9 cellular contexts compared by ENCODE assay signal in genomic region chr11:76206327-76207081, GRCh38. TPM values are rescaled to one million over a fixed set of nuclear protein-coding genes. Genes with fewer than 3 reads are reported as not detected.
DNase-seq lines count a peak whose midpoint lies in the region; ATAC-seq, FAIRE-seq and TF ChIP-seq lines count a peak whose summit lies in the region.
"Had no signal": no experiment of that assay in that cellular context is flagged by ENCODE, and none has a peak within 500 bp of the region (broad histone marks: within the 10 kb centered on the region; RNA-seq: fewer than 3 reads in every experiment).

Gene WNT11, minus strand, starts transcription at chr11:76206502. Its CDS starts 95 bp downstream, at chr11:76206407.

- no peak for DNase-seq in AG09309 (ENCODE audit: low read depth)
- DNase-seq in GM20000 (ENCODE audit: low spot score), result peak; percentile 81
- peak; percentile 87 for DNase-seq in OCI-M1 (lab: John Stamatoyannopoulos, UW)
- DNase-seq in K562 (ENCODE audit: extremely low read depth in 1 of 4, low spot score in 3 of 4), result peak; percentile 83 to 89 (median 86)
- DNase-seq in islet precursor cell, result peak; percentile 79
- peak; percentile 19 to 33 for DNase-seq in stimulated activated CD4-positive, alpha-beta T cell treated with anti-CD3 and anti-CD28 coated beads, Interleukin-4, amount 100 ng/mL, for 4 hours
- DNase-seq in amygdala (lab: John Stamatoyannopoulos, UW), result no peak

- TF ChIP-seq CTCF in AG09309 (IDR thresholded peaks at IDR 0.05; ENCODE audit: control insufficient read depth, insufficient read depth, low read depth, low read length, missing control alignments) (no peak), GM20000 (IDR thresholded peaks at IDR 0.05; ENCODE audit: extremely low read depth, missing control alignments) (no peak), K562 (IDR thresholded peaks at IDR 0.05 in 2 of 3, conservative IDR thresholded peaks at IDR 0.05 in 1 of 3; ENCODE audit: insufficient read depth in 2 of 3, low read depth in 1 of 3, low read length in 3 of 3) (peak in 2 of 3 experiments; percentile 12 to 34; a peak in 1 of 6 replicates)

- H3K36me3 ChIP-seq in K562 (ENCODE audit: control insufficient read depth, insufficient read depth, low read length), result no peaks in the 10 kb centered on the region

- TF ChIP-seq EP300 in K562 (IDR thresholded peaks at IDR 0.05; ENCODE audit: low read length), result no peak

- POLR2A ChIA-PET in K562 (lab: Yijun Ruan, JAX), result interaction anchor here (0.6 kb wide), 1 partner anchor 107 kb away, joined by 3 read pairs; no protein-coding TSS in a partner anchor

- FAIRE-seq in K562 (lab: Jason Lieb, UNC), result peak; percentile 70
- FAIRE-seq: islet of Langerhans had no signal

- peak within 1 kb of the TSS; percentile 92 for H2AFZ ChIP-seq in K562 (ENCODE audit: low read depth, low read length)

- no peaks in the 10 kb centered on the region for H3K9me1 ChIP-seq in K562 (ENCODE audit: control insufficient read depth, insufficient read depth, low read length)

- 2% methylated on average over 47 of the region's 80 CpGs for WGBS in K562 (ENCODE audit: insufficient coverage, low coverage, missing lambda C conversion rate)

- in situ Hi-C loops in K562 (cut with MboI), result no loop called here

- H3K4me3 ChIP-seq in AG09309 (ENCODE audit: control insufficient read depth, low read depth, low read length) (peak within 1 kb of the TSS; percentile 41), K562 (peak within 1 kb of the TSS; percentile 46)

- H3K9ac ChIP-seq in K562 (ENCODE audit: insufficient read depth in 1 of 2, low read depth in 2 of 2, low read length in 2 of 2), result peak within 1 kb of the TSS; percentile 50 to 82

- H3K4me2 ChIP-seq in K562 (ENCODE audit: insufficient read depth, low read length), result peak within 1 kb of the TSS; percentile 72

- no peaks in the 10 kb centered on the region for H3K9me3 ChIP-seq in K562 (replicated peaks; ENCODE audit: control insufficient read depth, insufficient read depth, low read depth, low read length)

- H3K79me2 ChIP-seq in K562 (ENCODE audit: control insufficient read depth, insufficient read depth, low read length), result no peaks in the 10 kb centered on the region

- intact Hi-C loops in K562 (cut with micrococcal nuclease), result loop anchor here (1.0 to 10.0 kb wide), 4 partner anchors 54 to 478 kb away; no protein-coding TSS in a partner anchor

- H3K27me3 ChIP-seq in K562 (ENCODE audit: control insufficient read depth in 2 of 2, insufficient read depth in 2 of 2, low read length in 2 of 2), result peaks cover 0 to 26% of the 10 kb centered on the region in 2 experiments; a peak in 2 of 5 replicates

- 0 out of 4 replicates have a peak, but pooled peaks of 1 of the 2 experiments have one; percentile 11 for TF ChIP-seq RAD21 in K562 (CRISPR knock-in tag; conservative IDR thresholded peaks at IDR 0.05 in 1 of 2, IDR thresholded peaks at IDR 0.05 in 1 of 2)

- no peak within 1 kb of the TSS for H3K27ac ChIP-seq in K562 (ENCODE audit: extremely low read depth, low read depth, low read length)

- TF ChIP-seq POLR2A in K562 (conservative IDR thresholded peaks at IDR 0.05), result no peak

- H4K20me1 ChIP-seq in K562 (replicated peaks; ENCODE audit: control insufficient read depth, insufficient read depth, low read length), result no peaks in the 10 kb centered on the region

- H3K4me1 ChIP-seq in K562 (replicated peaks in 1 of 2; ENCODE audit: control insufficient read depth in 2 of 2, insufficient read depth in 2 of 2, low read length in 2 of 2), result peaks cover 18 to 59% of the 10 kb centered on the region in 2 experiments; a peak in 4 of 5 replicates

- CTCF ChIA-PET in K562 (lab: Yijun Ruan, JAX; ENCODE audit: low intra/inter-chr PET ratio), result interaction anchor here (0.7 to 1.7 kb wide), 4 partner anchors 113 to 982 kb away, joined by 3 to 29 read pairs (median 4); no protein-coding TSS in a partner anchor

- no TSS peak for BruUV-seq in K562 (replicated peaks; lab: Mats Ljungman, UMichigan)

- ATAC-seq in K562 (peak; percentile 88), HG03460 (IDR thresholded peaks at IDR 0.05; ENCODE audit: unreplicated experiment) (no peak)

TF ChIP-seq in K562, 482 proteins besides CTCF, POLR2A, EP300 and RAD21 (continues in another document):
- TF ChIP-seq FOXA3 (CRISPR knock-in tag; conservative IDR thresholded peaks at IDR 0.05 in 1 of 2, IDR thresholded peaks at IDR 0.05 in 1 of 2), result peak in 1 of 2 experiments; percentile 71; a peak in 1 of 4 replicates
- TF ChIP-seq ASH1L (IDR thresholded peaks at IDR 0.05; ENCODE audit: borderline replicate concordance, low read depth, partially characterized antibody), result no peak
- TF ChIP-seq FOXP4 (CRISPR knock-in tag; IDR thresholded peaks at IDR 0.05; ENCODE audit: borderline replicate concordance), result peak; percentile 91; the same call in 1 of the 2 replicates
- peak; percentile 59 for TF ChIP-seq VEZF1 (CRISPR knock-in tag; IDR thresholded peaks at IDR 0.05)
- no peak for TF ChIP-seq EP400 (IDR thresholded peaks at IDR 0.05)
- peak; percentile 29; the same call in 1 of the 2 replicates for TF ChIP-seq ZNF263 (CRISPR knock-in tag; IDR thresholded peaks at IDR 0.05; ENCODE audit: borderline replicate concordance)
- 0 out of 2 replicates have a peak, but pooled peaks have one; percentile 3 for TF ChIP-seq ZBTB2 (IDR thresholded peaks at IDR 0.05)
- peak; percentile 74; the same call in 1 of the 2 replicates for TF ChIP-seq ZNF224 (CRISPR knock-in tag; IDR thresholded peaks at IDR 0.05)
- TF ChIP-seq BHLHE40 (IDR thresholded peaks at IDR 0.05; ENCODE audit: low read length), result peak; percentile 26; the same call in 1 of the 2 replicates
- TF ChIP-seq KLF10 (CRISPR knock-in tag; IDR thresholded peaks at IDR 0.05), result no peak
- TF ChIP-seq CREB1 (IDR thresholded peaks at IDR 0.05), result 0 out of 2 replicates have a peak, but pooled peaks have one; percentile 24
- TF ChIP-seq CREB1 (CRISPR knock-in tag; IDR thresholded peaks at IDR 0.05), result no peak

RNA-seq across cellular contexts. Expression of gene WNT11, which starts in this region (rescaled TPM):
- total RNA-seq in K562 (2011; cell fraction: chromatin; rRNA removed; ENCODE audit: low replicate concordance), result 0.28 and 0.58 TPM in 2 replicates
- 0.33 and 1.1 TPM in 2 replicates for total RNA-seq in K562 (2011; cell fraction: nucleolus; rRNA removed)
- 0.37 and 0.53 TPM in 2 replicates for total RNA-seq in K562 (2011; cell fraction: nucleoplasm; rRNA removed)
- total RNA-seq in K562 (2014; rRNA removed), result not detected in 2 replicates
- total RNA-seq in K562 (2014; rRNA removed; fragmentation: Illumina TruSeq; extraction: Trizol), result not detected in 2 replicates
- not detected in 2 replicates for total RNA-seq in K562 (2015; rRNA removed; fragmentation: Illumina TruSeq; extraction: Trizol)
- 0.09 TPM in 1 of 2 replicates, not detected in the other for total RNA-seq in K562 (2021)
- polyA plus RNA-seq in K562 (2011; rRNA removed), result 0.20 and 0.51 TPM in 2 replicates
- 0.69 and 1.4 TPM in 2 replicates for polyA plus RNA-seq in K562 (2011; cell fraction: cytosol; rRNA removed)
- polyA plus RNA-seq in K562 (2011; cell fraction: nucleus; rRNA removed), result 0.37 and 0.65 TPM in 2 replicates
- polyA plus RNA-seq in K562 (2012), result 0.22 and 0.37 TPM in 2 replicates
- polyA plus RNA-seq in K562 (2014; fragmentation: Illumina TruSeq; extraction: Trizol), result 0.12 TPM in 1 of 2 replicates, not detected in the other
- under 1 TPM in 1 of 2 experiments, not detected in 1; 0.03 TPM for polyA plus RNA-seq in K562 (2014; fragmentation: Nextera tagmentation; extraction: Ambion mirVana)
- 0.05 TPM in 1 of 2 replicates, not detected in the other for polyA plus RNA-seq in K562 (2014; rRNA removed)
- 0.28 TPM in 1 of 2 replicates, not detected in the other for polyA minus RNA-seq in K562 (2011; rRNA and poly(A)+ RNA removed)
- 1.8 TPM in 1 of 2 replicates, not detected in the other for polyA minus RNA-seq in K562 (2011; cell fraction: cytosol; rRNA and poly(A)+ RNA removed)
- polyA minus RNA-seq in K562 (2011; cell fraction: nucleus; rRNA and poly(A)+ RNA removed), result 0.56 TPM in 1 of 2 replicates, not detected in the other

Comparison
In these comparisons a context has a peak if more than half of its experiments do, and no peak if none do; other contexts are left out.
1. DNase-seq: peak in GM20000 (single experiment), OCI-M1 (single experiment), K562 (4 of 4), islet precursor cell (single experiment) and stimulated activated CD4-positive, alpha-beta T cell treated with anti-CD3 and anti-CD28 coated beads, Interleukin-4, amount 100 ng/mL, for 4 hours (2 of 2); none in AG09309 (single experiment) and amygdala (0 of 56).
2. CTCF ChIP-seq: peak in K562 (2 of 3); none in AG09309 (single experiment) and GM20000 (single experiment).